16 cellular contexts compared by ENCODE assay signal in the genomic region with DNA sequence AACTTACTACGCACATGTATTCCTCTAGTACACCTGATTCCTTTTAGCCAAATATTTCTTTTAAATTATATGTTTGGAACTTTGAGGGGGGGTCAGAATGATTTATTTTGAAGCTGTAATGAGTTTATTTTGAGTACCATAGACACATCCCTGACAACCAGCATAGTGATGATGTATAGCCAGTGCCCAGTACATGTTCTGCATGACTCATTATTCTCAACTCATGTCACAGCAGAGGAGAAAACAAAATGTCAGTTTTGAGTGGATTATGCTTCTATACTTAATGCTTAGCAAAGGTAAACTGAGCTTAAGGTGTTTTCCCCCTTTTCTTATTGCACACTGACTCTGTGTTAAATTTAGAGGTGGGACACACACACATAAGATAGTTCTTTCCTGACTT.
"Had no signal": no experiment of that assay in that cellular context is flagged by ENCODE, and none has a peak within 500 bp of the region (broad histone marks: within the 10 kb centered on the region; RNA-seq: fewer than 3 reads in every experiment).

No MANE protein-coding gene starts in this region.

- H3K9me3 ChIP-seq: upper lobe of left lung had no signal

- H3K4me3 Mint-ChIP-seq: activated B cell treated with CpG ODN at 0.5 μM for 24 hours; activated CD4-positive, alpha-beta T cell treated with anti-CD3 and anti-CD28 coated beads, Interleukin-2, amount 10 ng/mL, durations not matched to agents 7 days and 5 days; activated naive CD4-positive, alpha-beta T cell treated with anti-CD3 and anti-CD28 coated beads, Interleukin-2, amount 50 U/mL, for 24 hours; neural crest cell had no signal

- H3K27ac Mint-ChIP-seq: activated B cell treated with CpG ODN at 0.5 μM for 24 hours; activated CD4-positive, alpha-beta T cell treated with anti-CD3 and anti-CD28 coated beads, Interleukin-2, amount 10 ng/mL, durations not matched to agents 7 days and 5 days; activated naive CD4-positive, alpha-beta T cell treated with anti-CD3 and anti-CD28 coated beads, Interleukin-2, amount 50 U/mL, for 24 hours; progenitor cell of endocrine pancreas had no signal

- H3K9me3 Mint-ChIP-seq: activated B cell treated with CpG ODN at 0.5 μM for 24 hours; activated CD4-positive, alpha-beta T cell treated with anti-CD3 and anti-CD28 coated beads, Interleukin-2, amount 10 ng/mL, durations not matched to agents 7 days and 5 days; activated naive CD4-positive, alpha-beta T cell treated with anti-CD3 and anti-CD28 coated beads, Interleukin-2, amount 50 U/mL, for 24 hours; neural crest cell had no signal

- H3K4me3 ChIP-seq: coronary artery, upper lobe of left lung had no signal

- ATAC-seq: left colon; stimulated activated naive CD8-positive, alpha-beta T cell treated with anti-CD3 and anti-CD28 coated beads, Interleukin-15, Interleukin-2, amounts not matched to agents 100 U/mL and 50 U/mL, for 24 hours had no signal

- DNase-seq: activated B cell treated with CpG ODN at 0.5 μM for 24 hours; activated CD4-positive, alpha-beta T cell treated with anti-CD3 and anti-CD28 coated beads, Interleukin-2, amount 10 ng/mL, durations not matched to agents 7 days and 5 days; activated CD8-positive, alpha-beta memory T cell treated with anti-CD3 and anti-CD28 coated beads, Interleukin-2, amount 50 U/mL, for 48 hours; activated gamma-delta T cell; activated T-cell treated with anti-CD3 and anti-CD28 coated beads, Interleukin-2, amount 50 U/mL, for 48 hours; cerebellar nuclear complex; left colon; mesenchymal stem cell; retina; stimulated activated CD4-positive, alpha-beta T cell treated with anti-CD3 and anti-CD28 coated beads, Interleukin-2, amount 100 ng/mL, for 48 hours; stimulated activated naive CD8-positive, alpha-beta T cell treated with anti-CD3 and anti-CD28 coated beads, Interleukin-15, Interleukin-2, amounts not matched to agents 100 U/mL and 50 U/mL, for 24 hours; upper lobe of left lung had no signal

- H3K27ac ChIP-seq: coronary artery, upper lobe of left lung had no signal

- H3K27me3 ChIP-seq: upper lobe of left lung had no signal

- H3K4me1 ChIP-seq: upper lobe of left lung had no signal

- H3K27me3 Mint-ChIP-seq: activated CD4-positive, alpha-beta T cell treated with anti-CD3 and anti-CD28 coated beads, Interleukin-2, amount 10 ng/mL, durations not matched to agents 7 days and 5 days; activated naive CD4-positive, alpha-beta T cell treated with anti-CD3 and anti-CD28 coated beads, Interleukin-2, amount 50 U/mL, for 24 hours; progenitor cell of endocrine pancreas had no signal

- H3K4me1 Mint-ChIP-seq: activated B cell treated with CpG ODN at 0.5 μM for 24 hours, neural crest cell had no signal
